In genomic region chr5:14305045-14305444, GRCh38 we compare ENCODE assay signal across 10 cellular contexts.
DNase-seq lines count a peak whose midpoint lies in the region; ATAC-seq and TF ChIP-seq lines count a peak whose summit lies in the region.
"Had no signal": no experiment of that assay in that cellular context is flagged by ENCODE, and none has a peak within 500 bp of the region (broad histone marks: within the 10 kb centered on the region; RNA-seq: fewer than 3 reads in every experiment).

No MANE protein-coding gene starts in this region.

- no peak for TF ChIP-seq CTCF in PC-3 (conservative IDR thresholded peaks at IDR 0.05; ENCODE audit: low read depth, low read length)
- no peak for TF ChIP-seq CTCF in fibroblast of lung (conservative IDR thresholded peaks at IDR 0.05 in 1 of 2, IDR thresholded peaks at IDR 0.05 in 1 of 2; ENCODE audit: low read depth in 1 of 2, low read length in 2 of 2)
- no peak for TF ChIP-seq CTCF in osteocyte (IDR thresholded peaks at IDR 0.05)
- no peak for TF ChIP-seq CTCF in A673 (conservative IDR thresholded peaks at IDR 0.05; ENCODE audit: low read depth, low read length)

- in situ Hi-C loops in GM23248 (cut with MboI), result no loop called here

- H3K27me3 ChIP-seq in GM23248 (replicated peaks; ENCODE audit: insufficient read depth) (no peaks in the 10 kb centered on the region), PC-3 (ENCODE audit: low read length) (no peaks in the 10 kb centered on the region), fibroblast of lung (ENCODE audit: control insufficient read depth, insufficient read depth, low read length) (no peaks in the 10 kb centered on the region), A673 (replicated peaks; ENCODE audit: insufficient read depth, low read depth, low read length, poor library complexity) (no peaks in the 10 kb centered on the region)
- H3K27me3 ChIP-seq: ascending aorta had no signal

- ATAC-seq in PC-3, result no peak; the same call in 1 of the 2 replicates
- no peak for ATAC-seq in GM21737 (IDR thresholded peaks at IDR 0.05; ENCODE audit: unreplicated experiment)

- H3K9me3 Mint-ChIP-seq in osteocyte (ENCODE audit: unreplicated experiment), result no peaks in the 10 kb centered on the region

- H3F3A ChIP-seq in GM23248 (ENCODE audit: insufficient read depth), result peaks cover 87% of the 10 kb centered on the region
- no peaks in the 10 kb centered on the region for H3F3A ChIP-seq in PC-3 (ENCODE audit: low read length, unreplicated experiment)

- no peaks in the 10 kb centered on the region for H3K9me3 ChIP-seq in GM23248 (ENCODE audit: low read depth)
- no peaks in the 10 kb centered on the region for H3K9me3 ChIP-seq in PC-3 (ENCODE audit: low read length)
- no peaks in the 10 kb centered on the region for H3K9me3 ChIP-seq in fibroblast of lung (ENCODE audit: control insufficient read depth, insufficient read depth, low read depth, low read length)
- H3K9me3 ChIP-seq in A673 (ENCODE audit: low read depth, low read length, poor library complexity, severe bottlenecking), result no peaks in the 10 kb centered on the region
- H3K9me3 ChIP-seq: ascending aorta had no signal

- DNase-seq in GM23248, result peak; percentile 92
- peak; percentile 22 for DNase-seq in PC-3
- DNase-seq in fibroblast of lung (ENCODE audit: low read depth in 2 of 2), result peak; percentile 92 to 94
- DNase-seq in osteocyte (ENCODE audit: extremely low spot score, unreplicated experiment), result no peak
- no peak for DNase-seq in A673 (ENCODE audit: low spot score)
- no peak for DNase-seq in medulla oblongata (ENCODE audit: extremely low spot score)
- DNase-seq in DMS79 treated with DMSO at 0.1 percent for 48 hours (lab: John Stamatoyannopoulos, UW), result no peak
- DNase-seq: stimulated activated CD4-positive, alpha-beta T cell treated with anti-CD3 and anti-CD28 coated beads, Interleukin-15, amount 100 ng/mL, for 24 hours had no signal

- POLR2A ChIA-PET in PC-3 (lab: Charles Lee; ENCODE audit: unreplicated experiment), result interaction anchor here (0.6 kb wide), 1 partner anchor 456 kb away, joined by 4 read pairs; no protein-coding TSS in a partner anchor
- POLR2A ChIA-PET in A673 (lab: Charles Lee; ENCODE audit: low non-redundant PET), result no interaction called here

- BruUV-seq in PC-3 (replicated peaks; lab: Mats Ljungman, UMichigan) (no TSS peak), A673 (replicated peaks; lab: Mats Ljungman, UMichigan) (no TSS peak)

- no peak overlapping the region for H3K4me3 Mint-ChIP-seq in osteocyte (ENCODE audit: unreplicated experiment)

- H3K27me3 Mint-ChIP-seq in osteocyte (ENCODE audit: unreplicated experiment), result no peaks in the 10 kb centered on the region

- H3K4me3 ChIP-seq in GM23248 (no peak overlapping the region), PC-3 (ENCODE audit: low read length) (no peak overlapping the region), fibroblast of lung (replicated peaks in 1 of 4; ENCODE audit: control extremely low read depth in 1 of 4, insufficient read depth in 1 of 4, low read depth in 3 of 4, low read length in 4 of 4) (no peak overlapping the region), A673 (ENCODE audit: low read depth, low read length, poor library complexity, severe bottlenecking) (no peak overlapping the region)
- H3K4me3 ChIP-seq: ascending aorta had no signal

- peak overlapping the region; percentile 37 for H3K9ac ChIP-seq in GM23248
- no peak overlapping the region for H3K9ac ChIP-seq in PC-3 (ENCODE audit: low read length)
- H3K9ac ChIP-seq in fibroblast of lung (ENCODE audit: insufficient read depth, low read length), result no peak overlapping the region

- H2AFZ ChIP-seq in GM23248 (no peak overlapping the region), PC-3 (ENCODE audit: low read length) (no peak overlapping the region), fibroblast of lung (ENCODE audit: low read length) (no peak overlapping the region)

- H3K9me2 ChIP-seq in GM23248 (ENCODE audit: insufficient read depth) (no peaks in the 10 kb centered on the region), PC-3 (replicated peaks; ENCODE audit: low read length) (no peaks in the 10 kb centered on the region)

- H3K79me2 ChIP-seq in GM23248 (ENCODE audit: insufficient read depth) (peaks cover 95% of the 10 kb centered on the region), PC-3 (ENCODE audit: low read length) (peaks cover 87% of the 10 kb centered on the region), fibroblast of lung (ENCODE audit: control insufficient read depth, insufficient read depth, low read length) (peaks cover 80% of the 10 kb centered on the region)

- no peaks in the 10 kb centered on the region; the same call in 1 of the 2 replicates for H4K20me1 ChIP-seq in GM23248 (ENCODE audit: insufficient read depth)
- peaks cover 3% of the 10 kb centered on the region; the same call in 1 of the 2 replicates for H4K20me1 ChIP-seq in PC-3 (ENCODE audit: low read length)
- peaks cover under 1% of the 10 kb centered on the region for H4K20me1 ChIP-seq in fibroblast of lung (ENCODE audit: control insufficient read depth, extremely low read depth, insufficient read depth, low read length)

- no peak overlapping the region for H3K4me2 ChIP-seq in GM23248 (ENCODE audit: unreplicated experiment)
- H3K4me2 ChIP-seq in PC-3 (ENCODE audit: low read length), result no peak overlapping the region
- no peak overlapping the region for H3K4me2 ChIP-seq in fibroblast of lung (ENCODE audit: extremely low read depth, insufficient read depth, low read length)

- WGBS in GM23248 (ENCODE audit: low coverage in 1 of 2, low lambda C conversion rate in 2 of 2, missing lambda C conversion rate in 2 of 2), 2 experiments, result 48 to 60% methylated on average over 7 of the region's 7 CpGs

- H3K36me3 Mint-ChIP-seq in osteocyte (ENCODE audit: unreplicated experiment), result peaks cover 30% of the 10 kb centered on the region

- CTCF ChIA-PET in PC-3 (lab: Charles Lee) (no interaction called here), A673 (lab: Charles Lee) (no interaction called here)

- intact Hi-C loops in PC-3 (cut with micrococcal nuclease) (no loop called here), A673 (cut with micrococcal nuclease; ENCODE audit: unreplicated experiment) (no loop called here)

- H3K36me3 ChIP-seq in GM23248 (ENCODE audit: low read depth) (peaks cover 57% of the 10 kb centered on the region), PC-3 (ENCODE audit: low read depth, low read length) (peaks cover 73% of the 10 kb centered on the region), fibroblast of lung (ENCODE audit: control insufficient read depth, insufficient read depth, low read length) (peaks cover 12% of the 10 kb centered on the region), A673 (ENCODE audit: insufficient read depth, low read length, poor library complexity, severe bottlenecking) (no peaks in the 10 kb centered on the region)

- peak overlapping the region; percentile 56 for H3K27ac Mint-ChIP-seq in osteocyte (ENCODE audit: unreplicated experiment)

- H3K27ac ChIP-seq in GM23248 (peak overlapping the region; percentile 73), PC-3 (ENCODE audit: low read length) (no peak overlapping the region), fibroblast of lung (ENCODE audit: insufficient read depth, low read length) (no peak overlapping the region), A673 (ENCODE audit: low read depth, low read length, poor library complexity, severe bottlenecking) (no peak overlapping the region)
- H3K27ac ChIP-seq: ascending aorta had no signal

- peaks cover 23% of the 10 kb centered on the region for H3K4me1 ChIP-seq in GM23248 (ENCODE audit: insufficient read depth)
- no peaks in the 10 kb centered on the region for H3K4me1 ChIP-seq in PC-3 (ENCODE audit: insufficient read depth, low read length)
- peaks cover 3% of the 10 kb centered on the region for H3K4me1 ChIP-seq in fibroblast of lung (ENCODE audit: control insufficient read depth, extremely low read depth, insufficient read depth, low read length)
- no peaks in the 10 kb centered on the region for H3K4me1 ChIP-seq in A673 (ENCODE audit: insufficient read depth, low read length, poor library complexity, severe bottlenecking)
- H3K4me1 ChIP-seq: ascending aorta had no signal

- peaks cover 17% of the 10 kb centered on the region for H3K4me1 Mint-ChIP-seq in osteocyte (ENCODE audit: unreplicated experiment)

Comparison
In these comparisons a context has a peak if more than half of its experiments do, and no peak if none do; other contexts are left out.
1. DNase-seq: peak in GM23248 (single experiment), PC-3 (single experiment) and fibroblast of lung (2 of 2); none in osteocyte (single experiment), A673 (single experiment), medulla oblongata (single experiment) and DMS79 treated with DMSO at 0.1 percent for 48 hours (single experiment).